Comparison of ENCODE assay signal across 32 cellular contexts in the genomic region with DNA sequence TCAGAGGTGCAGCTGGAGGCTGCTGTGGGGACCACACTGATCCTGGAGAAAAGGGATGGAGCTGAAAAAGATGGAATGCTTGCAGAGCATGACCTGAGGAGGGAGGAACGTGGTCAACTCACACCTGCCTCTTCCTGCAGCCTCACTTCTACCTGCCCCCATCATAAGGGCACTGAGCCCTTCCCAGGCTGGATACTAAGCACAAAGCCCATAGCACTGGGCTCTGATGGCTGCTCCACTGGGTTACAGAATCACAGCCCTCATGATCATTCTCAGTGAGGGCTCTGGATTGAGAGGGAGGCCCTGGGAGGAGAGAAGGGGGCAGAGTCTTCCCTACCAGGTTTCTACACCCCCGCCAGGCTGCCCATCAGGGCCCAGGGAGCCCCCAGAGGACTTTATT. TPM values are rescaled to one million over a fixed set of nuclear protein-coding genes. Genes with fewer than 3 reads are reported as not detected.
"Had no signal": no experiment of that assay in that cellular context is flagged by ENCODE, and none has a peak within 500 bp of the region (broad histone marks: within the 10 kb centered on the region; RNA-seq: fewer than 3 reads in every experiment).

No MANE protein-coding gene starts in this region.

- H3K27me3 ChIP-seq: ovary, right atrium auricular region, right lobe of liver had no signal

- ATAC-seq: heart right ventricle; left colon; left lung; lower lobe of right lung; naive thymus-derived CD4-positive, alpha-beta T cell; natural killer cell treated with Interleukin-12 subunit alpha and Interleukin-12 subunit beta and Interleukin-15 and Interleukin-18, amount 100 ng/mL, for 72 hours; right lobe of liver; upper lobe of right lung had no signal

- DNase-seq: heart right ventricle; hippocampal formation; kidney; left colon; lower lobe of right lung; mammary epithelial cell; mesenchymal stem cell; naive thymus-derived CD4-positive, alpha-beta T cell; ovary; right lobe of liver; stimulated activated CD4-positive, alpha-beta T cell treated with anti-CD3 and anti-CD28 coated beads, Interleukin-12 subunit alpha, Interleukin-12 subunit beta, amount 100 ng/mL, for 4 hours; stimulated activated CD4-positive, alpha-beta T cell treated with anti-CD3 and anti-CD28 coated beads, Interleukin-15, amount 100 ng/mL, for 24 hours; stimulated activated CD4-positive, alpha-beta T cell treated with anti-CD3 and anti-CD28 coated beads, Interleukin-2, amount 100 ng/mL, for 24 hours; stimulated activated CD4-positive, alpha-beta T cell treated with anti-CD3 and anti-CD28 coated beads, Interleukin-4, amount 100 ng/mL, for 1 hour; stimulated activated naive CD4-positive, alpha-beta T cell; substantia nigra; upper lobe of right lung had no signal

- H3K36me3 ChIP-seq: heart right ventricle, left lung, lower lobe of right lung, ovary, right atrium auricular region, right lobe of liver, tibial nerve, upper lobe of right lung had no signal

- H3K9me3 Mint-ChIP-seq: naive thymus-derived CD4-positive, alpha-beta T cell; natural killer cell treated with Interleukin-12 subunit alpha and Interleukin-12 subunit beta and Interleukin-15 and Interleukin-18, amount 100 ng/mL, for 72 hours; stimulated activated naive CD8-positive, alpha-beta T cell treated with anti-CD3 and anti-CD28 coated beads, Interleukin-15, Interleukin-2, amounts not matched to agents 100 ng/mL and 50 ng/mL, for 24 hours had no signal

- H3K4me3 Mint-ChIP-seq: naive thymus-derived CD4-positive, alpha-beta T cell; natural killer cell treated with Interleukin-12 subunit alpha and Interleukin-12 subunit beta and Interleukin-15 and Interleukin-18, amount 100 ng/mL, for 72 hours; stimulated activated naive CD8-positive, alpha-beta T cell treated with anti-CD3 and anti-CD28 coated beads, Interleukin-15, Interleukin-2, amounts not matched to agents 100 ng/mL and 50 ng/mL, for 24 hours had no signal

- H3K27ac Mint-ChIP-seq: naive thymus-derived CD4-positive, alpha-beta T cell; natural killer cell treated with Interleukin-12 subunit alpha and Interleukin-12 subunit beta and Interleukin-15 and Interleukin-18, amount 100 ng/mL, for 72 hours; progenitor cell of endocrine pancreas; stimulated activated naive CD8-positive, alpha-beta T cell treated with anti-CD3 and anti-CD28 coated beads, Interleukin-15, Interleukin-2, amounts not matched to agents 100 ng/mL and 50 ng/mL, for 24 hours had no signal

- H3K4me3 ChIP-seq: heart right ventricle, left lung, lower lobe of right lung, ovary, right atrium auricular region, right lobe of liver, tibial nerve, upper lobe of right lung had no signal

- H3K36me3 Mint-ChIP-seq: naive thymus-derived CD4-positive, alpha-beta T cell; natural killer cell treated with Interleukin-12 subunit alpha and Interleukin-12 subunit beta and Interleukin-15 and Interleukin-18, amount 100 ng/mL, for 72 hours had no signal

- H3K9me3 ChIP-seq: heart right ventricle, left lung, lower lobe of right lung, ovary, right atrium auricular region, right lobe of liver, tibial nerve, upper lobe of right lung had no signal

- H3K27ac ChIP-seq: heart right ventricle, left lung, lower lobe of right lung, ovary, right atrium auricular region, upper lobe of right lung had no signal

RNA-seq across cellular contexts. Expression of a gene that starts 5.9 kb away (rescaled TPM):
- total RNA-seq: heart right ventricle; kidney; left lung; liver; lower lobe of right lung; mammary epithelial cell; mucosa of gallbladder; myocyte; naive thymus-derived CD4-positive, alpha-beta T cell; natural killer cell treated with Interleukin-12 subunit alpha and Interleukin-12 subunit beta and Interleukin-15 and Interleukin-18, amount 100 ng/mL, for 72 hours; omental fat pad; ovary; progenitor cell of endocrine pancreas; pulmonary artery endothelial cell; renal cortical epithelial cell; right atrium auricular region; right lobe of liver; skeletal muscle tissue; tibial nerve; upper lobe of right lung had no signal
- polyA plus RNA-seq: heart right ventricle; liver; mammary epithelial cell; naive thymus-derived CD4-positive, alpha-beta T cell had no signal

RNA-seq across cellular contexts. Expression of a gene that starts 17.4 kb away (rescaled TPM):
- total RNA-seq: kidney; liver; lower lobe of right lung; mammary epithelial cell; myocyte; naive thymus-derived CD4-positive, alpha-beta T cell; natural killer cell treated with Interleukin-12 subunit alpha and Interleukin-12 subunit beta and Interleukin-15 and Interleukin-18, amount 100 ng/mL, for 72 hours; omental fat pad; pulmonary artery endothelial cell; renal cortical epithelial cell; right atrium auricular region; right lobe of liver; skeletal muscle tissue; temporal lobe; upper lobe of right lung had no signal
- polyA plus RNA-seq: liver; mammary epithelial cell; naive thymus-derived CD4-positive, alpha-beta T cell; neural cell had no signal

RNA-seq across cellular contexts. Expression of a gene that starts 28.4 kb away (rescaled TPM):
- polyA plus RNA-seq: neural cell had no signal
